Comparison of ENCODE assay signal across 25 cellular contexts in genomic region chr17:61556224-61557188, GRCh38. TPM values are rescaled to one million over a fixed set of nuclear protein-coding genes. Genes with fewer than 3 reads are reported as not detected.
DNase-seq lines count a peak whose midpoint lies in the region; ATAC-seq, FAIRE-seq and TF ChIP-seq lines count a peak whose summit lies in the region.
"Had no signal": no experiment of that assay in that cellular context is flagged by ENCODE, and none has a peak within 500 bp of the region (broad histone marks: within the 10 kb centered on the region; RNA-seq: fewer than 3 reads in every experiment).

No MANE protein-coding gene starts in this region.

- H3K27ac ChIP-seq in VCaP (peak overlapping the region; percentile 34), hepatocyte (peak overlapping the region; percentile 72)
- H3K27ac ChIP-seq: uterus had no signal

- no peaks in the 10 kb centered on the region for H3K4me1 ChIP-seq in hepatocyte (ENCODE audit: insufficient read depth)
- H3K4me1 ChIP-seq: Caco-2, left lung, uterus had no signal

- H3K4me3 ChIP-seq in hepatocyte = no peak overlapping the region
- H3K4me3 ChIP-seq: left lung, uterus had no signal

- intact Hi-C loops in head of caudate nucleus (cut with DNase I) = no loop called here

- H3K9me3 ChIP-seq in hepatocyte (ENCODE audit: low read depth) = no peaks in the 10 kb centered on the region
- H3K9me3 ChIP-seq: Caco-2, left lung, uterus had no signal

- no peak for ATAC-seq in GM18505 (IDR thresholded peaks at IDR 0.05; ENCODE audit: unreplicated experiment)
- ATAC-seq: left lung, sciatic nerve had no signal

- no peaks in the 10 kb centered on the region for H3K27me3 ChIP-seq in hepatocyte
- H3K27me3 ChIP-seq: uterus had no signal

- no peak for TF ChIP-seq CTCF in VCaP (conservative IDR thresholded peaks at IDR 0.05)
- no peak for TF ChIP-seq CTCF in hepatocyte (IDR thresholded peaks at IDR 0.05; ENCODE audit: poor library complexity)

- no peaks in the 10 kb centered on the region for H4K20me1 ChIP-seq in hepatocyte (ENCODE audit: insufficient read depth, poor library complexity, severe bottlenecking)

- no peaks in the 10 kb centered on the region for H3K36me3 ChIP-seq in hepatocyte (replicated peaks; ENCODE audit: insufficient read depth, low read depth)
- H3K36me3 ChIP-seq: left lung, uterus had no signal

- peak overlapping the region; percentile 64 for H3K4me2 ChIP-seq in hepatocyte

- H3K9me2 ChIP-seq in hepatocyte (replicated peaks; ENCODE audit: insufficient read depth) = no peaks in the 10 kb centered on the region

- no peaks in the 10 kb centered on the region for H3K79me2 ChIP-seq in hepatocyte

- peak overlapping the region; percentile 28 for H2AFZ ChIP-seq in hepatocyte

- WGBS in hepatocyte (ENCODE audit: low lambda C conversion rate, missing lambda C conversion rate) = 58% methylated on average over 10 of the region's 10 CpGs

- TF ChIP-seq POLR2A in GM18505 (IDR thresholded peaks at IDR 0.05; ENCODE audit: borderline replicate concordance, extremely low read depth, insufficient read depth, insufficient read length) = no peak

- DNase-seq in AG08396 (ENCODE audit: low spot score) (peak; percentile 23), HTR-8/SVneo (ENCODE audit: insufficient read length, low spot score) (peak; percentile 40), hepatocyte (ENCODE audit: low spot score) (no peak), head of caudate nucleus (no peak), NCI-H2107 (lab: John Stamatoyannopoulos, UW) (no peak), GF-D8 (lab: John Stamatoyannopoulos, UW) (no peak)
- DNase-seq: activated CD4-positive, alpha-beta T cell treated with anti-CD3 and anti-CD28 coated beads, Interleukin-2, amount 10 ng/mL, durations not matched to agents 7 days and 5 days; activated CD8-positive, alpha-beta memory T cell treated with anti-CD3 and anti-CD28 coated beads, Interleukin-2, amount 50 U/mL, for 48 hours; activated gamma-delta T cell treated with Interleukin-2 at 50 U/mL for 16 hours; Caco-2; endodermal cell; foreskin melanocyte; left lung; NCI-H345; nucleus accumbens; stimulated activated CD4-positive, alpha-beta T cell treated with anti-CD3 and anti-CD28 coated beads, Interleukin-2, amount 100 ng/mL, for 24 hours; uterus had no signal

- no peak for FAIRE-seq in HTR-8/SVneo (lab: Jason Lieb, UNC)
- FAIRE-seq: GM12892, H54, TTC549 had no signal

RNA-seq across cellular contexts. Expression of gene NACA2, which starts 34.5 kb away (rescaled TPM):
- total RNA-seq in hepatocyte = not detected in 2 replicates
- not detected in 2 replicates for polyA plus RNA-seq in hepatocyte
- total RNA-seq: Caco-2, chondrocyte, endodermal cell, HT1080, left lung, sciatic nerve, uterus had no signal

Comparison
In these comparisons a context has a peak if more than half of its experiments do, and no peak if none do; other contexts are left out.
1. DNase-seq: peak in AG08396 (single experiment) and HTR-8/SVneo (single experiment); none in hepatocyte (single experiment), head of caudate nucleus (0 of 42), NCI-H2107 (single experiment) and GF-D8 (single experiment).